19 cellular contexts compared by ENCODE assay signal in the genomic region with DNA sequence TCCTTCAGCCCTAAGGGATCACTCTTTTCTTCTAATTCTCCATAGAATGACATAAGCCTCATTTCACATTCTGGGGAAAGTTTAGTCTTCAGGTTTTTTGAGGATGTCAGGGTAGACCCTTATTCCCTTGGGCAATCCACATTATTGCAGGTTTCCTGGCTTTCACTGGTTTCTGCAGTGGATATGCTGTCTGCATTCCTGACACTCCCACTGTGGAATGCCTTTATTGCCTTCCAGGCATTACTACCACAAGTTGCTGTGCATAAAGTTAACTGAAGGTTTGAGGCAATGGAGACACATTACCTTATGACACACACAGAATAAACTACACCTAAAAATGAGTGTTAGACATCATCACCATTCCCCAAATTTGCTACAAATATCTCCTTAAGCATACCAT. TPM values are rescaled to one million over a fixed set of nuclear protein-coding genes. Genes with fewer than 3 reads are reported as not detected.
A peak's percentile ranks its signal among the peaks of the same experiment; 100 is the strongest.
DNase-seq lines count a peak whose midpoint lies in the region; ATAC-seq and TF ChIP-seq lines count a peak whose summit lies in the region.
"Had no signal": no experiment of that assay in that cellular context is flagged by ENCODE, and none has a peak within 500 bp of the region (broad histone marks: within the 10 kb centered on the region; RNA-seq: fewer than 3 reads in every experiment).

No MANE protein-coding gene starts in this region.

- no peak for TF ChIP-seq POLR2A in stomach (IDR thresholded peaks at IDR 0.05)

- H3K4me3 ChIP-seq in RWPE2 (ENCODE audit: severe bottlenecking): no peak overlapping the region
- H3K4me3 ChIP-seq in epithelial cell of proximal tubule (ENCODE audit: low read depth, low read length): no peak overlapping the region
- H3K4me3 ChIP-seq in stomach: no peak overlapping the region
- H3K4me3 ChIP-seq: A549, thyroid gland had no signal

- H3K27ac ChIP-seq in RWPE2 (ENCODE audit: poor library complexity, severe bottlenecking): no peak overlapping the region
- H3K27ac ChIP-seq in stomach: no peak overlapping the region
- H3K27ac ChIP-seq: A549, epithelial cell of prostate, thyroid gland had no signal

- H3K27me3 Mint-ChIP-seq in activated CD8-positive, alpha-beta T cell treated with anti-CD3 and anti-CD28 coated beads, Interleukin-2, amount 10 ng/mL, durations not matched to agents 7 days and 5 days (ENCODE audit: low read depth): no peaks in the 10 kb centered on the region
- H3K27me3 Mint-ChIP-seq in activated CD8-positive, alpha-beta T cell treated with anti-CD3 and anti-CD28 coated beads for 36 hours: peaks cover 14% of the 10 kb centered on the region
- H3K27me3 Mint-ChIP-seq in natural killer cell treated with Interleukin-12 subunit alpha and Interleukin-12 subunit beta and Interleukin-15 and Interleukin-18, amount 100 ng/mL, for 72 hours: no peaks in the 10 kb centered on the region

- POLR2A ChIA-PET in activated CD8-positive, alpha-beta T cell treated with anti-CD3 and anti-CD28 coated beads, Interleukin-2, amount 10 ng/mL, durations not matched to agents 7 days and 5 days (lab: Charles Lee): interaction anchor here (1.5 kb wide), 1 partner anchor 28 kb away, joined by 5 read pairs; no protein-coding TSS in a partner anchor
- POLR2A ChIA-PET in activated CD8-positive, alpha-beta T cell treated with anti-CD3 and anti-CD28 coated beads for 36 hours (lab: Charles Lee): interaction anchor here (0.9 to 2.5 kb wide), 4 partner anchors 9 to 37 kb away, joined by 3 to 12 read pairs (median 5); a partner anchor contains a TSS

- no peak for ATAC-seq in activated CD8-positive, alpha-beta T cell treated with anti-CD3 and anti-CD28 coated beads, Interleukin-2, amount 10 ng/mL, durations not matched to agents 7 days and 5 days
- ATAC-seq in activated CD8-positive, alpha-beta T cell treated with anti-CD3 and anti-CD28 coated beads for 36 hours: no peak
- peak; percentile 57; the same call in 2 of the 3 replicates for ATAC-seq in RWPE2 (ENCODE audit: low read depth)
- no peak for ATAC-seq in natural killer cell treated with Interleukin-12 subunit alpha and Interleukin-12 subunit beta and Interleukin-15 and Interleukin-18, amount 100 ng/mL, for 72 hours
- ATAC-seq in HG03460 (IDR thresholded peaks at IDR 0.05; ENCODE audit: unreplicated experiment): no peak
- ATAC-seq: A549 had no signal

- H3K27me3 ChIP-seq in RWPE2 (ENCODE audit: insufficient read depth, poor library complexity, severe bottlenecking): no peaks in the 10 kb centered on the region
- no peaks in the 10 kb centered on the region for H3K27me3 ChIP-seq in stomach
- H3K27me3 ChIP-seq: thyroid gland had no signal

- H3K4me1 Mint-ChIP-seq in activated CD8-positive, alpha-beta T cell treated with anti-CD3 and anti-CD28 coated beads, Interleukin-2, amount 10 ng/mL, durations not matched to agents 7 days and 5 days (ENCODE audit: low read depth): peaks cover 89% of the 10 kb centered on the region
- H3K4me1 Mint-ChIP-seq in activated CD8-positive, alpha-beta T cell treated with anti-CD3 and anti-CD28 coated beads for 36 hours (ENCODE audit: low read depth): peaks cover 84% of the 10 kb centered on the region
- peaks cover 78 to 91% of the 10 kb centered on the region in 2 donors for H3K4me1 Mint-ChIP-seq in natural killer cell treated with Interleukin-12 subunit alpha and Interleukin-12 subunit beta and Interleukin-15 and Interleukin-18, amount 100 ng/mL, for 72 hours (ENCODE audit: low read depth in 2 of 2)

- peaks cover 8% of the 10 kb centered on the region for H3K9me3 Mint-ChIP-seq in activated CD8-positive, alpha-beta T cell treated with anti-CD3 and anti-CD28 coated beads, Interleukin-2, amount 10 ng/mL, durations not matched to agents 7 days and 5 days (ENCODE audit: insufficient read depth)
- H3K9me3 Mint-ChIP-seq in activated CD8-positive, alpha-beta T cell treated with anti-CD3 and anti-CD28 coated beads for 36 hours: peaks cover 4% of the 10 kb centered on the region
- H3K9me3 Mint-ChIP-seq in natural killer cell treated with Interleukin-12 subunit alpha and Interleukin-12 subunit beta and Interleukin-15 and Interleukin-18, amount 100 ng/mL, for 72 hours: no peaks in the 10 kb centered on the region

- TF ChIP-seq CTCF in activated CD8-positive, alpha-beta T cell treated with anti-CD3 and anti-CD28 coated beads for 36 hours (IDR thresholded peaks at IDR 0.05): no peak
- TF ChIP-seq CTCF in RWPE2 (IDR thresholded peaks at IDR 0.05; ENCODE audit: poor library complexity, severe bottlenecking): no peak
- no peak for TF ChIP-seq CTCF in epithelial cell of proximal tubule (conservative IDR thresholded peaks at IDR 0.05; ENCODE audit: low read depth, low read length)
- TF ChIP-seq CTCF in stomach (IDR thresholded peaks at IDR 0.05): no peak

- H3K36me3 Mint-ChIP-seq in activated CD8-positive, alpha-beta T cell treated with anti-CD3 and anti-CD28 coated beads, Interleukin-2, amount 10 ng/mL, durations not matched to agents 7 days and 5 days (ENCODE audit: low read depth): peaks cover 33% of the 10 kb centered on the region
- H3K36me3 Mint-ChIP-seq in activated CD8-positive, alpha-beta T cell treated with anti-CD3 and anti-CD28 coated beads for 36 hours (ENCODE audit: low read depth): peaks cover 26% of the 10 kb centered on the region
- peaks cover 54% of the 10 kb centered on the region for H3K36me3 Mint-ChIP-seq in natural killer cell treated with Interleukin-12 subunit alpha and Interleukin-12 subunit beta and Interleukin-15 and Interleukin-18, amount 100 ng/mL, for 72 hours

- TF ChIP-seq EP300 in stomach (IDR thresholded peaks at IDR 0.05): no peak

- intact Hi-C loops in activated CD8-positive, alpha-beta T cell treated with anti-CD3 and anti-CD28 coated beads for 36 hours (cut with micrococcal nuclease): loop anchor here (2.0 kb wide), 2 partner anchors 33 to 37 kb away; no protein-coding TSS in a partner anchor
- intact Hi-C loops in stomach (cut with DNase I; ENCODE audit: low total_unique reads): no loop called here

- H3K9me3 ChIP-seq in RWPE2 (ENCODE audit: severe bottlenecking): no peaks in the 10 kb centered on the region
- no peaks in the 10 kb centered on the region for H3K9me3 ChIP-seq in stomach
- H3K9me3 ChIP-seq: A549, thyroid gland had no signal

- CTCF ChIA-PET in activated CD8-positive, alpha-beta T cell treated with anti-CD3 and anti-CD28 coated beads, Interleukin-2, amount 10 ng/mL, durations not matched to agents 7 days and 5 days (lab: Charles Lee): interaction anchor here (1.3 to 2.6 kb wide), 7 partner anchors 9 to 61 kb away, joined by 4 to 21 read pairs (median 8); a partner anchor contains a TSS
- CTCF ChIA-PET in activated CD8-positive, alpha-beta T cell treated with anti-CD3 and anti-CD28 coated beads for 36 hours (lab: Charles Lee): interaction anchor here (0.7 to 2.5 kb wide), 4 partner anchors 13 to 540 kb away, joined by 3 to 9 read pairs (median 6); a partner anchor contains a TSS

- no peak overlapping the region for H3K4me3 Mint-ChIP-seq in activated CD8-positive, alpha-beta T cell treated with anti-CD3 and anti-CD28 coated beads, Interleukin-2, amount 10 ng/mL, durations not matched to agents 7 days and 5 days
- no peak overlapping the region for H3K4me3 Mint-ChIP-seq in activated CD8-positive, alpha-beta T cell treated with anti-CD3 and anti-CD28 coated beads for 36 hours
- peak overlapping the region; percentile 91 for H3K4me3 Mint-ChIP-seq in natural killer cell treated with Interleukin-12 subunit alpha and Interleukin-12 subunit beta and Interleukin-15 and Interleukin-18, amount 100 ng/mL, for 72 hours

- H3K4me1 ChIP-seq in RWPE2 (ENCODE audit: insufficient read depth, poor library complexity, severe bottlenecking): peaks cover 3% of the 10 kb centered on the region
- H3K4me1 ChIP-seq in stomach: no peaks in the 10 kb centered on the region
- H3K4me1 ChIP-seq: A549, thyroid gland had no signal

- peak overlapping the region; percentile 25 for H3K27ac Mint-ChIP-seq in activated CD8-positive, alpha-beta T cell treated with anti-CD3 and anti-CD28 coated beads, Interleukin-2, amount 10 ng/mL, durations not matched to agents 7 days and 5 days
- no peak overlapping the region for H3K27ac Mint-ChIP-seq in activated CD8-positive, alpha-beta T cell treated with anti-CD3 and anti-CD28 coated beads for 36 hours
- peak overlapping the region; percentile 98 to 100 for H3K27ac Mint-ChIP-seq in natural killer cell treated with Interleukin-12 subunit alpha and Interleukin-12 subunit beta and Interleukin-15 and Interleukin-18, amount 100 ng/mL, for 72 hours

- H3K36me3 ChIP-seq in RWPE2 (ENCODE audit: low read depth) (no peaks in the 10 kb centered on the region), stomach (no peaks in the 10 kb centered on the region)
- H3K36me3 ChIP-seq: thyroid gland had no signal

- no peak for DNase-seq in activated CD8-positive, alpha-beta T cell treated with anti-CD3 and anti-CD28 coated beads, Interleukin-2, amount 10 ng/mL, durations not matched to agents 7 days and 5 days
- DNase-seq in activated CD8-positive, alpha-beta T cell treated with anti-CD3 and anti-CD28 coated beads for 36 hours: no peak
- no peak for DNase-seq in RWPE2 (ENCODE audit: low spot score)
- DNase-seq in epithelial cell of proximal tubule (ENCODE audit: low read depth): peak; percentile 44
- DNase-seq in natural killer cell treated with Interleukin-12 subunit alpha and Interleukin-12 subunit beta and Interleukin-15 and Interleukin-18, amount 100 ng/mL, for 72 hours (ENCODE audit: low spot score): no peak
- DNase-seq in stomach: no peak
- DNase-seq in MV-4-11 (lab: John Stamatoyannopoulos, UW): no peak
- DNase-seq: activated CD4-positive, alpha-beta T cell treated with anti-CD3 and anti-CD28 coated beads, Interleukin-2, amount 10 ng/mL, durations not matched to agents 7 days and 5 days; activated gamma-delta T cell treated with Interleukin-2 at 50 U/mL for 16 hours; cerebellar nuclear complex; NCI-H1417 treated with DMSO at 0.1 percent for 48 hours; NCI-H446; occipital lobe; thyroid gland had no signal

RNA-seq across cellular contexts. Expression of a gene that starts 12.7 kb away (rescaled TPM):
- total RNA-seq in activated CD8-positive, alpha-beta T cell treated with anti-CD3 and anti-CD28 coated beads, Interleukin-2, amount 10 ng/mL, durations not matched to agents 7 days and 5 days: 1 to 10 TPM; 6.2 to 6.5 TPM
- 1 to 10 TPM; 7.0 to 8.4 TPM for total RNA-seq in activated CD8-positive, alpha-beta T cell treated with anti-CD3 and anti-CD28 coated beads for 36 hours
- total RNA-seq in epithelial cell of proximal tubule (not detected in 2 replicates), stomach (not detected)
- total RNA-seq in natural killer cell treated with Interleukin-12 subunit alpha and Interleukin-12 subunit beta and Interleukin-15 and Interleukin-18, amount 100 ng/mL, for 72 hours: 100 to 1,000 TPM in 1 of 2 donors, 10 to 100 TPM in 1; 80.6 to 195 TPM
- under 1 TPM in 2 of 3 donors, not detected in 1; 0.05 to 0.12 TPM for polyA plus RNA-seq in stomach
- total RNA-seq: lung microvascular endothelial cell, occipital lobe, OCI-LY7 had no signal
- polyA plus RNA-seq: A549 had no signal

Comparison
In these comparisons a context has a peak if more than half of its experiments do, and no peak if none do; other contexts are left out.
1. RNA of a gene that starts 12.7 kb away (total RNA-seq): 80.6 to 195 TPM in natural killer cell treated with Interleukin-12 subunit alpha and Interleukin-12 subunit beta and Interleukin-15 and Interleukin-18, amount 100 ng/mL, for 72 hours; 7.0 to 8.4 TPM in activated CD8-positive, alpha-beta T cell treated with anti-CD3 and anti-CD28 coated beads for 36 hours, 6.2 to 6.5 TPM in activated CD8-positive, alpha-beta T cell treated with anti-CD3 and anti-CD28 coated beads, Interleukin-2, amount 10 ng/mL, durations not matched to agents 7 days and 5 days, not detected in epithelial cell of proximal tubule and not detected in stomach; every median in the first group is over 4 times any median in the second.